In the genomic region with DNA sequence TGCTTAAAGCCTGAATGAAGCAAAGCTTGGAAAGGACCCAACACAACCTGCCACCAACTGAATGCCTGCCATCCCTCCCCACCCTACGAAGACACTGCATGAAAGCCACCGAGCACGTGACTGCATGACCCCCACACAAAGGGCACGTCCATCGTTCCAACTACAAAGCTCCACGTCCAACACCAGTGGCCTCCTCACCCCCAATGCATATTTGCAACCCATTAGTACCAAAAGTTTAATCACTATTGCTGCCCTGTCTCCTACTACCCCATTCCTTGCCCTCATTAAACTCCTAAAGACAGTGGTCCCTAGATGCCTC, we compare ENCODE assay signal across 13 cellular contexts. TPM values are rescaled to one million over a fixed set of nuclear protein-coding genes. Genes with fewer than 3 reads are reported as not detected.
DNase-seq lines count a peak whose midpoint lies in the region; ATAC-seq, FAIRE-seq and TF ChIP-seq lines count a peak whose summit lies in the region.
"Had no signal": no experiment of that assay in that cellular context is flagged by ENCODE, and none has a peak within 500 bp of the region (broad histone marks: within the 10 kb centered on the region; RNA-seq: fewer than 3 reads in every experiment).

No MANE protein-coding gene starts in this region.

- H3F3A ChIP-seq in neural progenitor cell (ENCODE audit: low read depth): peaks cover 13% of the 10 kb centered on the region

- WGBS in K562 (ENCODE audit: insufficient coverage, low coverage, missing lambda C conversion rate): 28% methylated on average over 6 of the region's 6 CpGs

- peaks cover 72% of the 10 kb centered on the region for H3K4me1 Mint-ChIP-seq in T-helper 1 cell treated with Interleukin-12 subunit alpha and Interleukin-12 subunit beta and Interleukin-4 antibody, amounts not matched to agents 30 μg/mL and 1 μg/mL, for 36 hours (ENCODE audit: low read depth)
- peaks cover 59% of the 10 kb centered on the region for H3K4me1 Mint-ChIP-seq in neural progenitor cell

- H3K27ac Mint-ChIP-seq in T-helper 1 cell treated with Interleukin-12 subunit alpha and Interleukin-12 subunit beta and Interleukin-4 antibody, amounts not matched to agents 30 μg/mL and 1 μg/mL, for 36 hours: peak overlapping the region; percentile 57
- H3K27ac Mint-ChIP-seq in neural progenitor cell: peak overlapping the region; percentile 46

- in situ Hi-C loops in K562 (cut with MboI): no loop called here

- no peak overlapping the region for H2AFZ ChIP-seq in K562 (ENCODE audit: low read depth, low read length)
- no peak overlapping the region for H2AFZ ChIP-seq in neural progenitor cell (replicated peaks)

- H4K20me1 ChIP-seq in K562 (replicated peaks; ENCODE audit: control insufficient read depth, insufficient read depth, low read length) (peaks cover 92% of the 10 kb centered on the region), neural progenitor cell (ENCODE audit: low read depth) (peaks cover 100% of the 10 kb centered on the region)

- H3K4me3 Mint-ChIP-seq in T-helper 1 cell treated with Interleukin-12 subunit alpha and Interleukin-12 subunit beta and Interleukin-4 antibody, amounts not matched to agents 30 μg/mL and 1 μg/mL, for 36 hours: peak overlapping the region; percentile 60
- peak overlapping the region; percentile 45 for H3K4me3 Mint-ChIP-seq in neural progenitor cell

- H3K27me3 ChIP-seq in K562 (ENCODE audit: control insufficient read depth in 2 of 2, insufficient read depth in 2 of 2, low read length in 2 of 2): no peaks in the 10 kb centered on the region
- H3K27me3 ChIP-seq in neural progenitor cell: no peaks in the 10 kb centered on the region
- H3K27me3 ChIP-seq: tibial nerve had no signal

- peaks cover 2% of the 10 kb centered on the region for H3K36me3 Mint-ChIP-seq in T-helper 1 cell treated with Interleukin-12 subunit alpha and Interleukin-12 subunit beta and Interleukin-4 antibody, amounts not matched to agents 30 μg/mL and 1 μg/mL, for 36 hours (ENCODE audit: low read depth)
- H3K36me3 Mint-ChIP-seq in neural progenitor cell: peaks cover 3% of the 10 kb centered on the region

- peaks cover 100% of the 10 kb centered on the region for H3K79me2 ChIP-seq in K562 (ENCODE audit: control insufficient read depth, insufficient read depth, low read length)
- H3K79me2 ChIP-seq in neural progenitor cell (ENCODE audit: low read depth): peaks cover 100% of the 10 kb centered on the region

- H3K4me3 ChIP-seq in HEK293 (ENCODE audit: low read depth, low read length) (no peak overlapping the region), K562 (no peak overlapping the region), neural progenitor cell (no peak overlapping the region)
- H3K4me3 ChIP-seq: tibial nerve had no signal

- H3K4me1 ChIP-seq in HEK293 (ENCODE audit: control insufficient read depth, insufficient read depth, low read length) (peaks cover 38% of the 10 kb centered on the region), K562 (replicated peaks in 1 of 2; ENCODE audit: control insufficient read depth in 2 of 2, insufficient read depth in 2 of 2, low read length in 2 of 2) (peaks cover 46 to 51% of the 10 kb centered on the region in 2 experiments), neural progenitor cell (peaks cover 49% of the 10 kb centered on the region)

- FAIRE-seq in K562 (lab: Jason Lieb, UNC): no peak
- FAIRE-seq: endometrium, RCC 7860 had no signal

- no peak for TF ChIP-seq CTCF in HEK293 (tag by site-specific recombination; IDR thresholded peaks at IDR 0.05)
- TF ChIP-seq CTCF in K562 (IDR thresholded peaks at IDR 0.05 in 2 of 3, conservative IDR thresholded peaks at IDR 0.05 in 1 of 3; ENCODE audit: insufficient read depth in 2 of 3, low read depth in 1 of 3, low read length in 3 of 3): no peak
- no peak for TF ChIP-seq CTCF in neural progenitor cell (IDR thresholded peaks at IDR 0.05)

- no peaks in the 10 kb centered on the region for H3K27me3 Mint-ChIP-seq in T-helper 1 cell treated with Interleukin-12 subunit alpha and Interleukin-12 subunit beta and Interleukin-4 antibody, amounts not matched to agents 30 μg/mL and 1 μg/mL, for 36 hours (ENCODE audit: low read depth)
- peaks cover 9% of the 10 kb centered on the region for H3K27me3 Mint-ChIP-seq in neural progenitor cell (ENCODE audit: insufficient read depth, low read depth)

- H3K4me2 ChIP-seq in K562 (ENCODE audit: insufficient read depth, low read length): peak overlapping the region; percentile 34; the same call in 1 of the 2 replicates
- no peak overlapping the region for H3K4me2 ChIP-seq in neural progenitor cell

- no peak for ATAC-seq in K562

- no peaks in the 10 kb centered on the region for H3K9me3 ChIP-seq in HEK293 (ENCODE audit: control insufficient read depth, insufficient read depth, low read depth, low read length)
- no peaks in the 10 kb centered on the region for H3K9me3 ChIP-seq in K562 (replicated peaks; ENCODE audit: control insufficient read depth, insufficient read depth, low read depth, low read length)
- no peaks in the 10 kb centered on the region for H3K9me3 ChIP-seq in neural progenitor cell (ENCODE audit: low read depth)
- H3K9me3 ChIP-seq: tibial nerve had no signal

- no peak for TF ChIP-seq POLR2A in K562 (conservative IDR thresholded peaks at IDR 0.05)

- CTCF ChIA-PET in HEK293 (lab: Yijun Ruan, JAX) (interaction anchor here (1.0 to 1.7 kb wide), 2 partner anchors 14 to 18 kb away, joined by 3 to 9 read pairs; no protein-coding TSS in a partner anchor), K562 (lab: Yijun Ruan, JAX; ENCODE audit: low intra/inter-chr PET ratio) (no interaction called here)

- no peaks in the 10 kb centered on the region for H3K9me3 Mint-ChIP-seq in T-helper 1 cell treated with Interleukin-12 subunit alpha and Interleukin-12 subunit beta and Interleukin-4 antibody, amounts not matched to agents 30 μg/mL and 1 μg/mL, for 36 hours
- no peaks in the 10 kb centered on the region for H3K9me3 Mint-ChIP-seq in neural progenitor cell

- no peak for TF ChIP-seq RAD21 in K562 (CRISPR knock-in tag; conservative IDR thresholded peaks at IDR 0.05 in 1 of 2, IDR thresholded peaks at IDR 0.05 in 1 of 2)

- DNase-seq in T-helper 1 cell (no peak), K562 (ENCODE audit: extremely low read depth in 1 of 4, low spot score in 3 of 4) (no peak), neural progenitor cell (ENCODE audit: low spot score) (no peak), GF-D8 (lab: John Stamatoyannopoulos, UW) (no peak), NAMALWA (ENCODE audit: low spot score) (no peak), NCI-H187 treated with DMSO at 0.1 percent for 48 hours (lab: John Stamatoyannopoulos, UW) (no peak)
- DNase-seq: NCI-H526 had no signal

- no TSS peak for BruUV-seq in K562 (replicated peaks; lab: Mats Ljungman, UMichigan)

- H3K36me3 ChIP-seq in HEK293 (ENCODE audit: control insufficient read depth in 2 of 2, insufficient read depth in 1 of 2, low read length in 2 of 2) (no peaks in the 10 kb centered on the region), K562 (ENCODE audit: control insufficient read depth, insufficient read depth, low read length) (peaks cover 2% of the 10 kb centered on the region; the same call in 1 of the 3 replicates), neural progenitor cell (no peaks in the 10 kb centered on the region)
- H3K36me3 ChIP-seq: tibial nerve had no signal

- H3K9me1 ChIP-seq in K562 (ENCODE audit: control insufficient read depth, insufficient read depth, low read length): peaks cover 26% of the 10 kb centered on the region

- no peak overlapping the region for H3K27ac ChIP-seq in HEK293 (ENCODE audit: extremely low read depth, low read depth, low read length)
- no peak overlapping the region for H3K27ac ChIP-seq in K562 (ENCODE audit: extremely low read depth, low read depth, low read length)
- H3K27ac ChIP-seq in neural progenitor cell: no peak overlapping the region
- H3K27ac ChIP-seq: 22Rv1, tibial nerve had no signal

- no peak for TF ChIP-seq EP300 in K562 (IDR thresholded peaks at IDR 0.05; ENCODE audit: low read length)

- POLR2A ChIA-PET in HEK293 (lab: Yijun Ruan, JAX) (no interaction called here), K562 (lab: Yijun Ruan, JAX) (interaction anchor here (0.6 to 1.8 kb wide), 9 partner anchors 8 to 1156 kb away, joined by 3 to 7 read pairs (median 4); no protein-coding TSS in a partner anchor)

- peak overlapping the region in 1 of 2 experiments; percentile 76; a peak in 2 of 4 replicates for H3K9ac ChIP-seq in K562 (ENCODE audit: insufficient read depth in 1 of 2, low read depth in 2 of 2, low read length in 2 of 2)
- no peak overlapping the region for H3K9ac ChIP-seq in neural progenitor cell

- intact Hi-C loops in K562 (cut with micrococcal nuclease): no loop called here

TF ChIP-seq in HEK293, 187 proteins besides CTCF, POLR2A, EP300 and RAD21 (continues in another document):
- TF ChIP-seq YY1 (tag by site-specific recombination; IDR thresholded peaks at IDR 0.05) (no peak), ZNF266 (tag by site-specific recombination; IDR thresholded peaks at IDR 0.05; ENCODE audit: low read depth) (no peak), ZNF354C (tag by site-specific recombination; IDR thresholded peaks at IDR 0.05; ENCODE audit: borderline replicate concordance, low read depth) (no peak)

RNA-seq across cellular contexts. Expression of gene ANKRD11, which starts 43.4 kb away (rescaled TPM):
- 521 and 557 TPM in 2 replicates for total RNA-seq in K562 (2011; cell fraction: chromatin; rRNA removed; ENCODE audit: low replicate concordance)
- 219 and 271 TPM in 2 replicates for total RNA-seq in K562 (2011; cell fraction: nucleolus; rRNA removed)
- total RNA-seq in K562 (2011; cell fraction: nucleoplasm; rRNA removed): 280 and 307 TPM in 2 replicates
- total RNA-seq in K562 (2014; rRNA removed): 49.2 and 58.7 TPM in 2 replicates
- total RNA-seq in K562 (2014; rRNA removed; fragmentation: Illumina TruSeq; extraction: Trizol): 25.4 and 31.7 TPM in 2 replicates
- 26.9 and 27.6 TPM in 2 replicates for total RNA-seq in K562 (2015; rRNA removed; fragmentation: Illumina TruSeq; extraction: Trizol)
- total RNA-seq in K562 (2021): 114 and 126 TPM in 2 replicates
- 24.1 and 24.5 TPM in 2 replicates for polyA plus RNA-seq in K562 (2011; rRNA removed)
- 24.1 and 43.3 TPM in 2 replicates for polyA plus RNA-seq in K562 (2011; cell fraction: cytosol; rRNA removed)
- 82.4 and 115 TPM in 2 replicates for polyA plus RNA-seq in K562 (2011; cell fraction: nucleus; rRNA removed)
- polyA plus RNA-seq in K562 (2012): 58.0 and 101 TPM in 2 replicates
- 41.9 and 66.8 TPM in 2 replicates for polyA plus RNA-seq in K562 (2014; fragmentation: Illumina TruSeq; extraction: Trizol)
- 1 to 10 TPM; 4.7 to 5.4 TPM for polyA plus RNA-seq in K562 (2014; fragmentation: Nextera tagmentation; extraction: Ambion mirVana)
- polyA plus RNA-seq in K562 (2014; rRNA removed): 75.6 and 83.7 TPM in 2 replicates
- polyA minus RNA-seq in K562 (2011; rRNA and poly(A)+ RNA removed): 22.7 and 27.7 TPM in 2 replicates
- 41.4 and 57.3 TPM in 2 replicates for polyA minus RNA-seq in K562 (2011; cell fraction: cytosol; rRNA and poly(A)+ RNA removed)
- polyA minus RNA-seq in K562 (2011; cell fraction: nucleus; rRNA and poly(A)+ RNA removed): 37.2 and 51.5 TPM in 2 replicates
- 47.3 and 68.1 TPM in 2 replicates for total RNA-seq in neural progenitor cell (ENCODE audit: low replicate concordance)
